ENCODE assay signal across 8 cellular contexts in the genomic region with DNA sequence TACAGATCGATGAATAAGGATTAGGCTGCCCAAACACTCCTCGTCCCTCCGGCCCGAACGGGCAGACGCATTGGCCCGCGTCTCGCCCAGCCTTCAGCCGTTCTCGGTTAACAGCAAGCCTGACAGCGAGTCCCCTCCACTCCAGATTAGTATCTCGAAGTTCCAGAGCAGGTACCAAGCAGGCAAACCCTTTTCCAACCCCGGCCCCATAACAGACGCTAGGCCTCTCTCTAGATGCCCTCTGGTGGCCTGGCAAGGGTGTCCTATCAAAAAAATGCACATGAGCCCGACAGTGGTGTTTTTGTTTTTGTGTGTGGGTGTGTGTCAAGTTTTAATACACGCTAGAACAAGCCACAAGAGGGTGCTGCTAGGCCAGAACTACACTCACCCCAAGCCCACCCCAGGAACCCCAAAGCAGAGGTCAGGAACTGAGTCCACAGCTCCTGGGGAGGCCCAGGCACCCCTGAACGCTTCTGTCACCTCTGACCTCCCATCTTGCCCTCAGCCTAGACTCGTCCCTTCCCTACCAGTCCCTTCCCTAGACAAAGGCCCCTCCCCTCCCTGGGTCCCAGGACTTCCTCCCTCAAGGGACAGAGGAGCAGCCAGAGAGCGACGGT. TPM values are rescaled to one million over a fixed set of nuclear protein-coding genes. Genes with fewer than 3 reads are reported as not detected.
DNase-seq lines count a peak whose midpoint lies in the region; ATAC-seq and TF ChIP-seq lines count a peak whose summit lies in the region.

No MANE protein-coding gene starts in this region.

- H3K9me3 Mint-ChIP-seq in activated CD4-positive, alpha-beta memory T cell treated with anti-CD3 and anti-CD28 coated beads for 36 hours = no peaks in the 10 kb centered on the region
- no peaks in the 10 kb centered on the region for H3K9me3 Mint-ChIP-seq in endothelial cell (ENCODE audit: unreplicated experiment)

- H3K27ac Mint-ChIP-seq in activated CD4-positive, alpha-beta memory T cell treated with anti-CD3 and anti-CD28 coated beads for 36 hours = peak overlapping the region; percentile 100
- H3K27ac Mint-ChIP-seq in endothelial cell (ENCODE audit: unreplicated experiment) = peak overlapping the region; percentile 90

- peak overlapping the region; percentile 89 for H3K27ac ChIP-seq in C4-2B

- POLR2A ChIA-PET in activated CD4-positive, alpha-beta memory T cell treated with anti-CD3 and anti-CD28 coated beads for 36 hours (lab: Charles Lee) = interaction anchor here (0.8 to 3.1 kb wide), 4 partner anchors 38 to 82 kb away, joined by 3 to 25 read pairs (median 4); partner anchors contain the start of genes ACP2 and DDB2

- peak; percentile 78 for DNase-seq in NCI-H748 (lab: John Stamatoyannopoulos, UW; ENCODE audit: unreplicated experiment)
- DNase-seq in activated CD4-positive, alpha-beta memory T cell treated with anti-CD3 and anti-CD28 coated beads for 36 hours = peak; percentile 85
- DNase-seq in endothelial cell (ENCODE audit: low spot score) = peak; percentile 54
- DNase-seq in middle frontal gyrus (ENCODE audit: extremely low spot score, low spot score) = peak; percentile 49
- peak; percentile 31 for DNase-seq in stimulated activated CD8-positive, alpha-beta memory T cell treated with anti-CD3 and anti-CD28 coated beads, Interleukin-7, amount 100 ng/mL, for 24 hours (ENCODE audit: low read depth)

- intact Hi-C loops in activated CD4-positive, alpha-beta memory T cell treated with anti-CD3 and anti-CD28 coated beads for 36 hours (cut with micrococcal nuclease) = loop anchor here (1.0 to 5.0 kb wide), 9 partner anchors 10 to 477 kb away; partner anchors contain the start of genes ACP2, ARHGAP1, DDB2 and MTCH2

- peaks cover 17% of the 10 kb centered on the region for H3K36me3 Mint-ChIP-seq in activated CD4-positive, alpha-beta memory T cell treated with anti-CD3 and anti-CD28 coated beads for 36 hours
- H3K36me3 Mint-ChIP-seq in endothelial cell (ENCODE audit: low read depth, unreplicated experiment) = peaks cover 23% of the 10 kb centered on the region

- peak; percentile 51 for ATAC-seq in GM19035 (IDR thresholded peaks at IDR 0.05; ENCODE audit: unreplicated experiment)
- peak; percentile 46 for ATAC-seq in HG03378 (IDR thresholded peaks at IDR 0.05; ENCODE audit: unreplicated experiment)

- peak overlapping the region; percentile 98 for H3K4me3 Mint-ChIP-seq in activated CD4-positive, alpha-beta memory T cell treated with anti-CD3 and anti-CD28 coated beads for 36 hours
- peak overlapping the region; percentile 94 for H3K4me3 Mint-ChIP-seq in endothelial cell (ENCODE audit: unreplicated experiment)

- CTCF ChIA-PET in activated CD4-positive, alpha-beta memory T cell treated with anti-CD3 and anti-CD28 coated beads for 36 hours (lab: Charles Lee) = interaction anchor here (0.6 to 4.4 kb wide), 23 partner anchors 10 to 597 kb away, joined by 3 to 54 read pairs (median 4); partner anchors contain the start of genes ACP2, DDB2 and PACSIN3

- peak; percentile 87 for TF ChIP-seq CTCF in C4-2B (conservative IDR thresholded peaks at IDR 0.05)
- peak; percentile 33 for TF ChIP-seq CTCF in endothelial cell (IDR thresholded peaks at IDR 0.05; ENCODE audit: unreplicated experiment)

- H3K4me1 Mint-ChIP-seq in activated CD4-positive, alpha-beta memory T cell treated with anti-CD3 and anti-CD28 coated beads for 36 hours (ENCODE audit: low read depth) = peaks cover 38% of the 10 kb centered on the region
- peaks cover 26% of the 10 kb centered on the region for H3K4me1 Mint-ChIP-seq in endothelial cell (ENCODE audit: unreplicated experiment)

- no peaks in the 10 kb centered on the region for H3K27me3 Mint-ChIP-seq in activated CD4-positive, alpha-beta memory T cell treated with anti-CD3 and anti-CD28 coated beads for 36 hours
- H3K27me3 Mint-ChIP-seq in endothelial cell (ENCODE audit: unreplicated experiment) = peaks cover 17% of the 10 kb centered on the region

RNA-seq across cellular contexts. Expression of gene ARFGAP2, which starts 0.7 kb away (rescaled TPM):
- 10 to 100 TPM; 66.5 to 66.6 TPM for total RNA-seq in activated CD4-positive, alpha-beta memory T cell treated with anti-CD3 and anti-CD28 coated beads for 36 hours
- 78.7 TPM for total RNA-seq in endothelial cell (ENCODE audit: unreplicated experiment)

RNA-seq across cellular contexts. Expression of gene PACSIN3, which starts 8.9 kb away (rescaled TPM):
- 1 to 10 TPM; 5.3 to 6.0 TPM for total RNA-seq in activated CD4-positive, alpha-beta memory T cell treated with anti-CD3 and anti-CD28 coated beads for 36 hours
- 10.7 TPM for total RNA-seq in endothelial cell (ENCODE audit: unreplicated experiment)

RNA-seq across cellular contexts. Expression of gene DDB2, which starts 37.4 kb away (rescaled TPM):
- total RNA-seq in activated CD4-positive, alpha-beta memory T cell treated with anti-CD3 and anti-CD28 coated beads for 36 hours = 100 to 1,000 TPM; 194 to 198 TPM
- total RNA-seq in endothelial cell (ENCODE audit: unreplicated experiment) = 64.4 TPM

Comparison
In these comparisons a context has a peak if more than half of its experiments do, and no peak if none do; other contexts are left out.
1. Peak in every context shown above with its lines: DNase-seq, ATAC-seq and H3K27ac ChIP-seq.
2. DNase-seq: peak in every context shown above with its lines; median percentile 85 in activated CD4-positive, alpha-beta memory T cell treated with anti-CD3 and anti-CD28 coated beads for 36 hours; 78 in NCI-H748; 54 in endothelial cell; 49 in middle frontal gyrus; 31 in stimulated activated CD8-positive, alpha-beta memory T cell treated with anti-CD3 and anti-CD28 coated beads, Interleukin-7, amount 100 ng/mL, for 24 hours.